Comparison of ENCODE assay signal across 14 cellular contexts in the genomic region with DNA sequence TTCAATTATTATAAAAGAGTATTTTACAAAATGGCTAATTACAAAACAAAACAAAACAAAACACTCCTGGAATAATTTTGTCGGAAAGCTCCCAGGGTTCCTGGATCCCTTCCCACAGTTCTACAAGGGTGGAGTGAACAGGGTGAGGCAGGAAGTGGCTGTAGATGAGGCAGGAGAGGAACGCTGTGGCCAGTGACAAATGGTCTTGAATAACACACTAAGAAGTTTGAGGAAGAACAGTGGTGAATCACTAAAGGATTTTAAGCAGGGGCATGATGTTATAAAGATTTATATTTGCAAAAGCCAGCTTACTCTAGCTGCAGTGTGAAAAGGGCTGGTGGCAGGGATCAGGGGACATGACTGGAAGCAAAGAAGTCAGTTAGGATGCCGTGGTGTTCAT. TPM values are rescaled to one million over a fixed set of nuclear protein-coding genes. Genes with fewer than 3 reads are reported as not detected.
DNase-seq lines count a peak whose midpoint lies in the region; ATAC-seq, FAIRE-seq and TF ChIP-seq lines count a peak whose summit lies in the region.
"Had no signal": no experiment of that assay in that cellular context is flagged by ENCODE, and none has a peak within 500 bp of the region (broad histone marks: within the 10 kb centered on the region; RNA-seq: fewer than 3 reads in every experiment).

No MANE protein-coding gene starts in this region.

- H3K36me3 ChIP-seq in gastroesophageal sphincter: peaks cover 0 to 100% of the 10 kb centered on the region in 2 donors

- no peak for TF ChIP-seq EP300 in gastroesophageal sphincter (IDR thresholded peaks at IDR 0.05)

- FAIRE-seq in GM19239 (lab: Jason Lieb, UNC): no peak
- FAIRE-seq: D721Med had no signal

- in situ Hi-C loops in astrocyte of the cerebellum (cut with HindIII; ENCODE audit: low sequenced_read_pairs): no loop called here

- DNase-seq in AG09309 (ENCODE audit: low read depth) (peak; percentile 82), H4 (ENCODE audit: low spot score) (peak; percentile 37), astrocyte of the cerebellum (ENCODE audit: low read depth) (peak; percentile 53), hepatic stellate cell (ENCODE audit: low spot score) (peak; percentile 73), GM19239 (ENCODE audit: insufficient read length, low spot score) (no peak), anterior cingulate cortex (lab: John Stamatoyannopoulos, UW) (no peak)
- DNase-seq: KBM-7; naive thymus-derived CD4-positive, alpha-beta T cell; NCI-H82; thyroid gland had no signal

- no peaks in the 10 kb centered on the region for H3K9me3 ChIP-seq in gastroesophageal sphincter
- H3K9me3 ChIP-seq: thyroid gland had no signal

- TF ChIP-seq CTCF in AG09309 (IDR thresholded peaks at IDR 0.05; ENCODE audit: control insufficient read depth, insufficient read depth, low read depth, low read length, missing control alignments) (no peak), astrocyte of the cerebellum (IDR thresholded peaks at IDR 0.05; ENCODE audit: low read depth, low read length, missing control alignments) (no peak), gastroesophageal sphincter (IDR thresholded peaks at IDR 0.05) (no peak)

- WGBS in gastroesophageal sphincter (ENCODE audit: low coverage in 1 of 2), 2 donors: 22 to 78% methylated on average over 2 to 3 of the region's 3 CpGs

- H3K4me3 ChIP-seq in AG09309 (ENCODE audit: control insufficient read depth, low read depth, low read length) (no peak overlapping the region), astrocyte of the cerebellum (ENCODE audit: low read depth, low read length) (no peak overlapping the region), gastroesophageal sphincter (no peak overlapping the region)
- H3K4me3 ChIP-seq: cardiac muscle cell, thyroid gland had no signal

- peak overlapping the region in 1 of 4 donors; percentile 17 for H3K27ac ChIP-seq in gastroesophageal sphincter
- H3K27ac ChIP-seq: cardiac muscle cell had no signal

- no peaks in the 10 kb centered on the region for H3K27me3 ChIP-seq in gastroesophageal sphincter
- H3K27me3 ChIP-seq: cardiac muscle cell, thyroid gland had no signal

- no peak for TF ChIP-seq POLR2A in gastroesophageal sphincter (IDR thresholded peaks at IDR 0.05)

- ATAC-seq in GM19351 (IDR thresholded peaks at IDR 0.05; ENCODE audit: unreplicated experiment) (no peak), gastroesophageal sphincter (no peak)
- ATAC-seq: naive thymus-derived CD4-positive, alpha-beta T cell had no signal

- no peaks in the 10 kb centered on the region for H3K4me1 ChIP-seq in gastroesophageal sphincter

RNA-seq across cellular contexts. Expression of a gene that starts 33.8 kb away (rescaled TPM):
- 0.54 TPM in 1 of 2 replicates, not detected in the other for total RNA-seq in H4 (2014; rRNA removed; shearing (Covaris generic))
- 1 to 10 TPM in 1 of 4 donors, not detected in 3; 1.3 TPM for total RNA-seq in gastroesophageal sphincter

RNA-seq across cellular contexts. Expression of a gene that starts 41.5 kb away (rescaled TPM):
- not detected in 2 replicates for total RNA-seq in H4 (2014; rRNA removed; shearing (Covaris generic))
- 1 to 10 TPM in 1 of 4 donors, not detected in 3; 1.1 TPM for total RNA-seq in gastroesophageal sphincter
- total RNA-seq: naive thymus-derived CD4-positive, alpha-beta T cell; thyroid gland had no signal

RNA-seq across cellular contexts. Expression of a gene that starts 48.1 kb away (rescaled TPM):
- not detected in 2 replicates for total RNA-seq in H4 (2014; rRNA removed; shearing (Covaris generic))
- total RNA-seq in gastroesophageal sphincter: under 1 TPM in 1 of 4 donors, not detected in 3; 0.19 TPM
- total RNA-seq: naive thymus-derived CD4-positive, alpha-beta T cell; thyroid gland had no signal

Comparison
In these comparisons a context has a peak if more than half of its experiments do, and no peak if none do; other contexts are left out.
1. DNase-seq: peak in AG09309 (single experiment), H4 (single experiment), astrocyte of the cerebellum (single experiment) and hepatic stellate cell (single experiment); none in GM19239 (single experiment) and anterior cingulate cortex (0 of 58).